Comparison of ENCODE assay signal across 18 cellular contexts in genomic region chr3:15049584-15049983, GRCh38. TPM values are rescaled to one million over a fixed set of nuclear protein-coding genes. Genes with fewer than 3 reads are reported as not detected.
DNase-seq lines count a peak whose midpoint lies in the region; ATAC-seq, FAIRE-seq and TF ChIP-seq lines count a peak whose summit lies in the region.
"Had no signal": no experiment of that assay in that cellular context is flagged by ENCODE, and none has a peak within 500 bp of the region (broad histone marks: within the 10 kb centered on the region; RNA-seq: fewer than 3 reads in every experiment).

No MANE protein-coding gene starts in this region.

- peaks cover 87% of the 10 kb centered on the region for H3K36me3 Mint-ChIP-seq in CD4-positive, alpha-beta T cell (ENCODE audit: low read depth)
- H3K36me3 Mint-ChIP-seq in activated B cell treated with CpG ODN at 0.5 μM for 24 hours (ENCODE audit: low read depth) (peaks cover 71% of the 10 kb centered on the region), memory B cell (peaks cover 15% of the 10 kb centered on the region)

- intact Hi-C loops in CD4-positive, alpha-beta T cell (cut with DNase I, micrococcal nuclease): no loop called here
- intact Hi-C loops in activated B cell treated with CpG ODN at 0.5 μM for 24 hours (cut with micrococcal nuclease) (no loop called here), Right ventricle myocardium inferior (cut with DNase I) (loop anchor here (5.0 kb wide), 1 partner anchor 122 kb away; no protein-coding TSS in a partner anchor)

- TF ChIP-seq POLR2A in GM12891 (IDR thresholded peaks at IDR 0.05; ENCODE audit: low read depth, low read length): no peak

- H3K27me3 ChIP-seq in CD4-positive, alpha-beta T cell (ENCODE audit: control insufficient read depth, insufficient read depth, low read length): no peaks in the 10 kb centered on the region

- no peak for TF ChIP-seq CTCF in CD4-positive, alpha-beta T cell (IDR thresholded peaks at IDR 0.05)
- TF ChIP-seq CTCF in activated B cell treated with CpG ODN at 0.5 μM for 24 hours (IDR thresholded peaks at IDR 0.05): no peak

- POLR2A ChIA-PET in CD4-positive, alpha-beta T cell (lab: Charles Lee): no interaction called here
- POLR2A ChIA-PET in activated B cell treated with CpG ODN at 0.5 μM for 24 hours (lab: Charles Lee): interaction anchor here (0.6 to 2.2 kb wide), 5 partner anchors 15 to 399 kb away, joined by 3 to 62 read pairs (median 6); partner anchors contain the start of genes MRPS25 and RBSN

- DNase-seq in CD4-positive, alpha-beta T cell: no peak
- no peak for DNase-seq in GM12891 (ENCODE audit: insufficient read length, low spot score)
- DNase-seq in activated B cell treated with CpG ODN at 0.5 μM for 24 hours: no peak
- DNase-seq in memory B cell (ENCODE audit: low spot score in 2 of 2): no peak
- DNase-seq in Right ventricle myocardium inferior (ENCODE audit: missing footprints): no peak
- DNase-seq: ACHN; Calu3; CD4-positive, CD25-positive, alpha-beta regulatory T cell; GM23248; HCEC 1CT; KG1; NCI-H1048; NCI-H2081 treated with DMSO at 0.1 percent for 48 hours; NCI-H510A; NCI-H774 had no signal

- no peak overlapping the region for H3K27ac ChIP-seq in CD4-positive, alpha-beta T cell (ENCODE audit: low read depth, low read length)
- H3K27ac ChIP-seq: GM23248 had no signal

- no peaks in the 10 kb centered on the region for H3K27me3 Mint-ChIP-seq in CD4-positive, alpha-beta T cell
- no peaks in the 10 kb centered on the region for H3K27me3 Mint-ChIP-seq in activated B cell treated with CpG ODN at 0.5 μM for 24 hours
- H3K27me3 Mint-ChIP-seq in memory B cell: no peaks in the 10 kb centered on the region
- H3K27me3 Mint-ChIP-seq: CD4-positive, CD25-positive, alpha-beta regulatory T cell had no signal

- no peaks in the 10 kb centered on the region for H3K9me3 ChIP-seq in CD4-positive, alpha-beta T cell (ENCODE audit: control insufficient read depth, low read length)

- ATAC-seq in CD4-positive, alpha-beta T cell (ENCODE audit: poor library complexity): no peak
- ATAC-seq in activated B cell treated with CpG ODN at 0.5 μM for 24 hours (ENCODE audit: low read depth) (no peak), memory B cell (ENCODE audit: low read depth) (no peak), HG03039 (IDR thresholded peaks at IDR 0.05; ENCODE audit: unreplicated experiment) (no peak), Right ventricle myocardium inferior (no peak), HG02571 (IDR thresholded peaks at IDR 0.05; ENCODE audit: unreplicated experiment) (no peak)
- ATAC-seq: Panc1 had no signal

- no peak overlapping the region for H3K4me3 Mint-ChIP-seq in CD4-positive, alpha-beta T cell
- no peak overlapping the region for H3K4me3 Mint-ChIP-seq in activated B cell treated with CpG ODN at 0.5 μM for 24 hours
- H3K4me3 Mint-ChIP-seq in memory B cell: peak overlapping the region; percentile 3
- H3K4me3 Mint-ChIP-seq: CD4-positive, CD25-positive, alpha-beta regulatory T cell had no signal

- H3K27ac Mint-ChIP-seq in CD4-positive, alpha-beta T cell: peak overlapping the region; percentile 59
- H3K27ac Mint-ChIP-seq in activated B cell treated with CpG ODN at 0.5 μM for 24 hours: peak overlapping the region; percentile 84
- peak overlapping the region; percentile 38 for H3K27ac Mint-ChIP-seq in memory B cell

- peaks cover 24% of the 10 kb centered on the region for H3K4me1 Mint-ChIP-seq in CD4-positive, alpha-beta T cell (ENCODE audit: low read depth)
- H3K4me1 Mint-ChIP-seq in activated B cell treated with CpG ODN at 0.5 μM for 24 hours (peaks cover 51% of the 10 kb centered on the region), memory B cell (peaks cover 31% of the 10 kb centered on the region)

- CTCF ChIA-PET in CD4-positive, alpha-beta T cell (lab: Charles Lee): no interaction called here
- CTCF ChIA-PET in activated B cell treated with CpG ODN at 0.5 μM for 24 hours (lab: Charles Lee): no interaction called here

- H3K9me3 Mint-ChIP-seq in CD4-positive, alpha-beta T cell: no peaks in the 10 kb centered on the region
- H3K9me3 Mint-ChIP-seq in activated B cell treated with CpG ODN at 0.5 μM for 24 hours: no peaks in the 10 kb centered on the region
- no peaks in the 10 kb centered on the region for H3K9me3 Mint-ChIP-seq in memory B cell
- H3K9me3 Mint-ChIP-seq: CD4-positive, CD25-positive, alpha-beta regulatory T cell had no signal

- FAIRE-seq in GM12891 (lab: Jason Lieb, UNC): peak; percentile 26

TF ChIP-seq in GM12891, 5 proteins besides CTCF, POLR2A, EP300 and RAD21:
- TF ChIP-seq SPI1 (IDR thresholded peaks at IDR 0.05; ENCODE audit: low read depth, low read length) (no peak), TAF1 (IDR thresholded peaks at IDR 0.05; ENCODE audit: low read depth, low read length) (no peak), PAX5 (IDR thresholded peaks at IDR 0.05; ENCODE audit: insufficient read depth, low read length, severe bottlenecking) (no peak), POLR2AphosphoS5 (IDR thresholded peaks at IDR 0.05; ENCODE audit: low read depth, low read length) (no peak), POU2F2 (IDR thresholded peaks at IDR 0.05; ENCODE audit: low read depth, low read length) (no peak)

RNA-seq across cellular contexts. Expression of gene MRPS25, which starts 15.5 kb away (rescaled TPM):
- 10 to 100 TPM; 59.9 to 60.2 TPM for total RNA-seq in CD4-positive, alpha-beta T cell
- 55.5 TPM for polyA plus RNA-seq in GM12891 (2012; ENCODE audit: low read depth, missing spikeins)
- 72.4 and 85.9 TPM in 2 replicates for total RNA-seq in activated B cell treated with CpG ODN at 0.5 μM for 24 hours
- 140 TPM for total RNA-seq in Right ventricle myocardium inferior

RNA-seq across cellular contexts. Expression of gene RBSN, which starts 49.4 kb away (rescaled TPM):
- total RNA-seq in CD4-positive, alpha-beta T cell: 10 to 100 TPM; 57.2 to 57.9 TPM
- polyA plus RNA-seq in GM12891 (2012; ENCODE audit: low read depth, missing spikeins): 4.7 TPM
- total RNA-seq in activated B cell treated with CpG ODN at 0.5 μM for 24 hours: 19.8 and 29.0 TPM in 2 replicates
- 16.5 TPM for total RNA-seq in Right ventricle myocardium inferior
